8 cellular contexts compared by ENCODE assay signal in the genomic region with DNA sequence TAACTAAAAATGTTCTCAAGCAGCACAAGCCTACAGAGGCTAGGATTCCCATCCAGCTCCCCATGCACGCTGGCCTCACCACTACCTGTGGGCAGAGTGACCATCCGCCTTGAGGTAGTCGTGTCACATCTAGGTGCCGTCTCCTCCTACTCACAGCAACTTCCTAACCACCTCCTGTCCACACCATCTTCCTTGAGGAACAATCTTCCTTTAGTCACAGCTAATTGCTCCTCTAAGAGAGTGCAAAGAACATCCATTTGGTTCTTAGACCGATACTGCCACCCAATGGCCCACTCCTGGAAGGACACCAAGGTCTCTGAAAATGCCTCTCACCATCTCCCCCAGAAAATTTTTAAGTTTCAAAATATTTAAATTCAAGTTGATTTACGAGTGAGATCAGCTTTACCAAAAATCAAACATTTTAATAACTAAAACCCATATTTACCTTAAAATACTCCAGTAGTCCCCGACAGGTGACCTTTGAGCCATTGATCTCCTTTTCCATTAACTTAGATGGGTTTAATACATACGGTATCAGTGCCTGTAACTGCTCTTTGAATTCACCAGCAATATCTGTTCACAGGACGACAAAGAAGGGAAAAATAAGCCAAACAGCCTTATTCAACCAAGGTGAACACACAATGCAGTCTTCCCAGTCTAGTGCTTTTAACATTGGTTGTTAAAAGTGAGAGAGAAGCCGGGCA.
DNase-seq lines count a peak whose midpoint lies in the region; ATAC-seq and TF ChIP-seq lines count a peak whose summit lies in the region.

No MANE protein-coding gene starts in this region.

- peak; percentile 75 for TF ChIP-seq CTCF in MM.1S (IDR thresholded peaks at IDR 0.05; ENCODE audit: low read length)
- TF ChIP-seq CTCF in astrocyte of the cerebellum (IDR thresholded peaks at IDR 0.05; ENCODE audit: low read depth, low read length, missing control alignments) = peak; percentile 87

- no peak overlapping the region for H3K4me2 ChIP-seq in MM.1S (ENCODE audit: low read depth, low read length)

- H3K4me3 ChIP-seq in MM.1S (ENCODE audit: low read length) = no peak overlapping the region
- H3K4me3 ChIP-seq in astrocyte of the cerebellum (ENCODE audit: low read depth, low read length) = no peak overlapping the region

- H3K9me2 ChIP-seq in MM.1S (replicated peaks; ENCODE audit: insufficient read depth, low read length) = no peaks in the 10 kb centered on the region

- DNase-seq in GDM1 (lab: John Stamatoyannopoulos, UW) (peak; percentile 44), MM.1S (peak; percentile 50), T-helper 22 cell (ENCODE audit: low read depth) (peak; percentile 23), astrocyte of the cerebellum (ENCODE audit: low read depth) (peak; percentile 45), hippocampal formation (lab: John Stamatoyannopoulos, UW) (peak; percentile 56 to 81), smooth muscle cell of the brain vasculature (ENCODE audit: low read depth, low spot score) (peak; percentile 50)

- no peaks in the 10 kb centered on the region for H3K27me3 ChIP-seq in MM.1S (replicated peaks; ENCODE audit: insufficient read depth, low read length)

- in situ Hi-C loops in astrocyte of the cerebellum (cut with HindIII; ENCODE audit: low sequenced_read_pairs) = no loop called here

- ATAC-seq in GM19328 (IDR thresholded peaks at IDR 0.05; ENCODE audit: unreplicated experiment) (no peak), HG03521 (IDR thresholded peaks at IDR 0.05; ENCODE audit: unreplicated experiment) (no peak)

- H2AFZ ChIP-seq in MM.1S (ENCODE audit: low read length) = no peak overlapping the region

- no peaks in the 10 kb centered on the region; the same call in 1 of the 2 replicates for H3F3A ChIP-seq in MM.1S (ENCODE audit: insufficient read depth, low read length)

- peaks cover 4% of the 10 kb centered on the region; the same call in 1 of the 2 replicates for H3K36me3 ChIP-seq in MM.1S (replicated peaks; ENCODE audit: insufficient read depth, low read length)

- H3K4me1 ChIP-seq in MM.1S (ENCODE audit: low read length) = no peaks in the 10 kb centered on the region

- H3K9me3 ChIP-seq in MM.1S (replicated peaks; ENCODE audit: insufficient read depth, low read length) = no peaks in the 10 kb centered on the region

- no peaks in the 10 kb centered on the region for H3K79me2 ChIP-seq in MM.1S (ENCODE audit: low read length)

- no peak overlapping the region for H3K9ac ChIP-seq in MM.1S (ENCODE audit: low read length)

- no peaks in the 10 kb centered on the region; the same call in 1 of the 2 replicates for H4K20me1 ChIP-seq in MM.1S (ENCODE audit: insufficient read depth, low read length)

- H3K27ac ChIP-seq in MM.1S (ENCODE audit: low read length) = no peak overlapping the region
